In the genomic region with DNA sequence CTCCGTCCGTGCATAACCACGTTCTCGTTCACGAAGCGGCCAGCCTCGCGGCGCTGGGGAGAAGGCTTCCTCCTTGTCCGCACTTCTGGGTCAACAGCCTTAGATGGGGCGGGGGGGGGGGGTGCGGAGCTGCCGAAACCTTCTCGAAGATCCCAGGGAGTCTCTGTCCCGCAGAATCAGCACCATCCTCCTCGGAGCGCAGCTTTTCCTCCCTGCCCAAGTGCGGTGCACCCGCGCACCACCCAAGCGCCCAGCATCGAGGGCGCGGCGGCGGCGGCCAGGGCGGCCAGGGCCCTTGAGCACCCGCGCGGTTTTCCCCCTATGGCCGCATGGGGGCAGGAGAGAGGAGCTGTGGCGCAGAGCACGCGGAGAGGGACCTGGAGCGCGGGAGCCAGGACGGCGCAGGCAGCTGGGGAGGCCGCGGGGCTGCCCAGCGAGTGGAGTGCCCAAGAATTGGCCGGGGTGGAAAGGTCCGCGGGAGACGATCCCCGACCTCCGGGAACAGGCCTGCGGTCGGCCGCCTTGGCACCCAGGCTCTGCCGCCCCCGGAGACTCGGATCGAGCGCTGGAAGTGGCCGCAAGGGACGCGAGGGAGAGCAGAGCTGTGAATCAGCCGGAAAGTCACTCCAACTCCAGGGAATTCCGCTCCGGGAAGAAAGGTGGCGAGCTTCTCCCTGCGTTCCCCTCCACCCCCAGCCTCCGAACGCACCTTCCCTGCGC, we compare ENCODE assay signal across 8 cellular contexts. TPM values are rescaled to one million over a fixed set of nuclear protein-coding genes. Genes with fewer than 3 reads are reported as not detected.
DNase-seq lines count a peak whose midpoint lies in the region; ATAC-seq and TF ChIP-seq lines count a peak whose summit lies in the region.

No MANE protein-coding gene starts in this region.

- H3K4me1 ChIP-seq in CD4-positive, CD25-positive, alpha-beta regulatory T cell (ENCODE audit: control insufficient read depth, insufficient read depth, low read length, poor library complexity, severe bottlenecking) = peaks cover 9% of the 10 kb centered on the region
- H3K4me1 ChIP-seq in iPS DF 6.9 (ENCODE audit: control insufficient read depth, insufficient read depth, low read length) = peaks cover 4% of the 10 kb centered on the region; the same call in 1 of the 2 replicates

- H3K27ac Mint-ChIP-seq in CD4-positive, CD25-positive, alpha-beta regulatory T cell = no peak overlapping the region
- H3K27ac Mint-ChIP-seq in T-helper 17 cell = no peak overlapping the region

- TF ChIP-seq CTCF in astrocyte of the spinal cord (IDR thresholded peaks at IDR 0.05; ENCODE audit: low read depth, low read length) = peak; percentile 75

- in situ Hi-C loops in astrocyte of the spinal cord (cut with HindIII; ENCODE audit: low sequenced_read_pairs) = no loop called here

- intact Hi-C loops in sciatic nerve (cut with DNase I) = no loop called here

- H3K4me3 ChIP-seq in CD4-positive, CD25-positive, alpha-beta regulatory T cell (ENCODE audit: low read depth, low read length) = no peak overlapping the region
- H3K4me3 ChIP-seq in astrocyte of the spinal cord (ENCODE audit: low read depth, low read length) (peak overlapping the region; percentile 19), iPS DF 6.9 (ENCODE audit: low read length) (peak overlapping the region; percentile 41; the same call in 1 of the 2 replicates)

- H3K9me3 Mint-ChIP-seq in CD4-positive, CD25-positive, alpha-beta regulatory T cell = peaks cover 0 to 7% (median 5%) of the 10 kb centered on the region in 7 donors

- H3K27ac ChIP-seq in CD4-positive, CD25-positive, alpha-beta regulatory T cell (ENCODE audit: insufficient read depth, low read length, poor library complexity, severe bottlenecking) = no peak overlapping the region
- H3K27ac ChIP-seq in iPS DF 6.9 (ENCODE audit: low read length) = no peak overlapping the region

- ATAC-seq in CD4-positive, CD25-positive, alpha-beta regulatory T cell (ENCODE audit: low read depth in 2 of 2) = peak; percentile 64 to 65
- ATAC-seq in GM21360 (IDR thresholded peaks at IDR 0.05; ENCODE audit: unreplicated experiment) (peak; percentile 71), T-helper 17 cell (peak; percentile 96), sciatic nerve (peak; percentile 91)

- WGBS in iPS DF 6.9 (ENCODE audit: insufficient coverage, insufficient read length) = no CpG with 5 or more reads among the region's 67 CpGs

- no peaks in the 10 kb centered on the region for H3K9me3 ChIP-seq in CD4-positive, CD25-positive, alpha-beta regulatory T cell (ENCODE audit: control insufficient read depth in 2 of 2, low read length in 2 of 2)
- no peaks in the 10 kb centered on the region for H3K9me3 ChIP-seq in T-helper 17 cell (ENCODE audit: control insufficient read depth, low read length, poor library complexity, severe bottlenecking)
- no peaks in the 10 kb centered on the region for H3K9me3 ChIP-seq in iPS DF 6.9 (ENCODE audit: control insufficient read depth, insufficient read depth, low read length)

- peak; percentile 9 to 60 (median 43) for DNase-seq in CD4-positive, CD25-positive, alpha-beta regulatory T cell
- DNase-seq in LoVo (ENCODE audit: low spot score) (peak; percentile 92), T-helper 17 cell (peak; percentile 38 to 55 (median 41)), astrocyte of the spinal cord (ENCODE audit: low read depth, low spot score) (peak; percentile 81), iPS DF 6.9 (ENCODE audit: low read depth, low spot score) (no peak), sciatic nerve (ENCODE audit: low spot score) (peak; percentile 90), OCI-M2 (lab: John Stamatoyannopoulos, UW; ENCODE audit: unreplicated experiment) (no peak)

- peaks cover 20% of the 10 kb centered on the region for H3K27me3 ChIP-seq in CD4-positive, CD25-positive, alpha-beta regulatory T cell (ENCODE audit: control insufficient read depth, insufficient read depth, low read length)
- peaks cover 15% of the 10 kb centered on the region; the same call in 1 of the 2 replicates for H3K27me3 ChIP-seq in iPS DF 6.9 (ENCODE audit: control insufficient read depth, insufficient read depth, low read length)

- H3K36me3 ChIP-seq in CD4-positive, CD25-positive, alpha-beta regulatory T cell (ENCODE audit: control insufficient read depth, insufficient read depth, low read length) = no peaks in the 10 kb centered on the region
- no peaks in the 10 kb centered on the region for H3K36me3 ChIP-seq in iPS DF 6.9 (ENCODE audit: control insufficient read depth, insufficient read depth, low read length)

- H3K36me3 Mint-ChIP-seq in CD4-positive, CD25-positive, alpha-beta regulatory T cell = no peaks in the 10 kb centered on the region
- H3K36me3 Mint-ChIP-seq in T-helper 17 cell (ENCODE audit: low read depth) = no peaks in the 10 kb centered on the region

- H3K4me1 Mint-ChIP-seq in CD4-positive, CD25-positive, alpha-beta regulatory T cell = peaks cover 0 to 14% (median 4%) of the 10 kb centered on the region in 4 donors
- peaks cover 5% of the 10 kb centered on the region for H3K4me1 Mint-ChIP-seq in T-helper 17 cell

- H3K4me3 Mint-ChIP-seq in CD4-positive, CD25-positive, alpha-beta regulatory T cell = peak overlapping the region in 3 of 4 donors; percentile 13 to 66 (median 54)
- peak overlapping the region; percentile 28 for H3K4me3 Mint-ChIP-seq in T-helper 17 cell

- peaks cover 71% of the 10 kb centered on the region for H3K27me3 Mint-ChIP-seq in CD4-positive, CD25-positive, alpha-beta regulatory T cell
- H3K27me3 Mint-ChIP-seq in T-helper 17 cell = peaks cover 65% of the 10 kb centered on the region

RNA-seq across cellular contexts. Expression of gene TMEM174, which starts 43.1 kb away (rescaled TPM):
- total RNA-seq in CD4-positive, CD25-positive, alpha-beta regulatory T cell = not detected
- not detected for polyA plus RNA-seq in CD4-positive, CD25-positive, alpha-beta regulatory T cell
- total RNA-seq in T-helper 17 cell (not detected), sciatic nerve (not detected)

Comparison
In these comparisons a context has a peak if more than half of its experiments do, and no peak if none do; other contexts are left out.
1. DNase-seq: peak in CD4-positive, CD25-positive, alpha-beta regulatory T cell (3 of 3), LoVo (single experiment), T-helper 17 cell (3 of 3), astrocyte of the spinal cord (single experiment) and sciatic nerve (single experiment); none in iPS DF 6.9 (single experiment) and OCI-M2 (single experiment).
2. Peak in every context shown above with its lines, with median percentiles within 50 percentile points of each other: ATAC-seq.